ENCODE assay signal across 1 cellular context in genomic region chr7:142299226-142299625, GRCh38.
TF ChIP-seq lines count a peak whose summit lies in the region.

No MANE protein-coding gene starts in this region.

TF ChIP-seq in SK-N-SH treated with all-trans-retinoic acid at 6 μM for 48 hours, 23 proteins besides CTCF, POLR2A, EP300 and RAD21 (continued from another document):
- TF ChIP-seq PATZ1 (CRISPR knock-in tag; IDR thresholded peaks at IDR 0.05; ENCODE audit: borderline replicate concordance) (no peak), POU6F1 (CRISPR knock-in tag; IDR thresholded peaks at IDR 0.05; ENCODE audit: borderline replicate concordance, low read depth) (no peak), SNAI2 (CRISPR knock-in tag; IDR thresholded peaks at IDR 0.05) (no peak), ZC3H10 (CRISPR knock-in tag; IDR thresholded peaks at IDR 0.05) (no peak), GLIS3 (CRISPR knock-in tag; IDR thresholded peaks at IDR 0.05) (no peak), BACH2 (CRISPR knock-in tag; IDR thresholded peaks at IDR 0.05; ENCODE audit: borderline replicate concordance) (no peak), ZFP30 (CRISPR knock-in tag; IDR thresholded peaks at IDR 0.05) (no peak), ZNF70 (CRISPR knock-in tag; IDR thresholded peaks at IDR 0.05) (no peak), OSR1 (CRISPR knock-in tag; IDR thresholded peaks at IDR 0.05) (no peak), TOX (CRISPR knock-in tag; IDR thresholded peaks at IDR 0.05; ENCODE audit: borderline replicate concordance) (no peak), ISL1 (CRISPR knock-in tag; IDR thresholded peaks at IDR 0.05) (no peak), RARB (CRISPR knock-in tag; IDR thresholded peaks at IDR 0.05) (no peak), ZNF8 (CRISPR knock-in tag; IDR thresholded peaks at IDR 0.05) (no peak)
